ENCODE assay signal across 15 cellular contexts in genomic region chr7:2509298-2509906, GRCh38. TPM values are rescaled to one million over a fixed set of nuclear protein-coding genes. Genes with fewer than 3 reads are reported as not detected.
DNase-seq lines count a peak whose midpoint lies in the region; ATAC-seq, FAIRE-seq and TF ChIP-seq lines count a peak whose summit lies in the region.
"Had no signal": no experiment of that assay in that cellular context is flagged by ENCODE, and none has a peak within 500 bp of the region (broad histone marks: within the 10 kb centered on the region; RNA-seq: fewer than 3 reads in every experiment).

No MANE protein-coding gene starts in this region.

- H3K27me3 ChIP-seq in MM.1S (replicated peaks; ENCODE audit: insufficient read depth, low read length) (peaks cover 38% of the 10 kb centered on the region), astrocyte (ENCODE audit: insufficient read depth, low read length) (no peaks in the 10 kb centered on the region), prostate gland (replicated peaks; ENCODE audit: insufficient read depth) (no peaks in the 10 kb centered on the region), osteoblast (ENCODE audit: insufficient read depth, low read length) (no peaks in the 10 kb centered on the region)
- H3K27me3 ChIP-seq: thyroid gland had no signal

- H3F3A ChIP-seq in MM.1S (ENCODE audit: insufficient read depth, low read length) = peaks cover 5% of the 10 kb centered on the region; the same call in 1 of the 2 replicates

- H3K9me3 Mint-ChIP-seq in T-helper 2 cell treated with Interferon-gamma antibody and Interleukin-4, amounts not matched to agents 5 μg/mL and 100 μg/mL, for 36 hours = no peaks in the 10 kb centered on the region
- H3K9me3 Mint-ChIP-seq in astrocyte (ENCODE audit: unreplicated experiment) = no peaks in the 10 kb centered on the region
- H3K9me3 Mint-ChIP-seq: HFFc6 had no signal

- DNase-seq in T-helper 2 cell treated with Interferon-gamma antibody and Interleukin-4, amounts not matched to agents 5 μg/mL and 100 μg/mL, for 36 hours (ENCODE audit: low spot score) = no peak
- no peak for DNase-seq in T-helper 2 cell
- no peak for DNase-seq in MM.1S
- DNase-seq in astrocyte (ENCODE audit: low read depth) = no peak
- DNase-seq in prostate gland (ENCODE audit: low spot score) = no peak
- DNase-seq in NCI-H774 (lab: John Stamatoyannopoulos, UW) = no peak
- no peak for DNase-seq in osteoblast (ENCODE audit: insufficient read length, low spot score, missing footprints)
- DNase-seq: HFFc6, midbrain, thyroid gland had no signal

- H3K9me3 ChIP-seq in MM.1S (replicated peaks; ENCODE audit: insufficient read depth, low read length) = no peaks in the 10 kb centered on the region
- peaks cover 2% of the 10 kb centered on the region for H3K9me3 ChIP-seq in astrocyte (ENCODE audit: insufficient read depth, low read depth, low read length)
- no peaks in the 10 kb centered on the region for H3K9me3 ChIP-seq in prostate gland
- H3K9me3 ChIP-seq in osteoblast (ENCODE audit: low read depth, low read length) = no peaks in the 10 kb centered on the region
- H3K9me3 ChIP-seq: A549, thyroid gland had no signal

- TF ChIP-seq CTCF in MM.1S (IDR thresholded peaks at IDR 0.05; ENCODE audit: low read length) = no peak
- TF ChIP-seq CTCF in astrocyte (IDR thresholded peaks at IDR 0.05; ENCODE audit: insufficient read depth, low read depth, low read length) = no peak
- no peak for TF ChIP-seq CTCF in prostate gland (IDR thresholded peaks at IDR 0.05)
- no peak for TF ChIP-seq CTCF in osteoblast (IDR thresholded peaks at IDR 0.05; ENCODE audit: extremely low read depth, low read depth, low read length)

- H3K27ac Mint-ChIP-seq in T-helper 2 cell treated with Interferon-gamma antibody and Interleukin-4, amounts not matched to agents 5 μg/mL and 100 μg/mL, for 36 hours = no peak overlapping the region
- H3K27ac Mint-ChIP-seq in astrocyte (ENCODE audit: unreplicated experiment) = no peak overlapping the region

- H3K4me1 ChIP-seq in MM.1S (ENCODE audit: low read length) = peaks cover 24% of the 10 kb centered on the region
- H3K4me1 ChIP-seq in astrocyte (ENCODE audit: insufficient read depth, low read length) = peaks cover 13% of the 10 kb centered on the region
- peaks cover 36% of the 10 kb centered on the region for H3K4me1 ChIP-seq in prostate gland (replicated peaks)
- peaks cover 14% of the 10 kb centered on the region for H3K4me1 ChIP-seq in osteoblast (ENCODE audit: insufficient read depth, low read length)

- H3K79me2 ChIP-seq in MM.1S (ENCODE audit: low read length) = no peaks in the 10 kb centered on the region
- no peaks in the 10 kb centered on the region for H3K79me2 ChIP-seq in astrocyte (ENCODE audit: insufficient read depth, low read length)
- no peaks in the 10 kb centered on the region for H3K79me2 ChIP-seq in osteoblast (ENCODE audit: insufficient read depth, low read length)

- H3K36me3 Mint-ChIP-seq in T-helper 2 cell treated with Interferon-gamma antibody and Interleukin-4, amounts not matched to agents 5 μg/mL and 100 μg/mL, for 36 hours (ENCODE audit: low read depth) = no peaks in the 10 kb centered on the region
- H3K36me3 Mint-ChIP-seq in astrocyte (ENCODE audit: low read depth, unreplicated experiment) = no peaks in the 10 kb centered on the region

- H3K4me1 Mint-ChIP-seq in T-helper 2 cell treated with Interferon-gamma antibody and Interleukin-4, amounts not matched to agents 5 μg/mL and 100 μg/mL, for 36 hours (ENCODE audit: low read depth) = peaks cover 39% of the 10 kb centered on the region
- peaks cover 6% of the 10 kb centered on the region for H3K4me1 Mint-ChIP-seq in astrocyte (ENCODE audit: low read depth, unreplicated experiment)

- 72% methylated on average over 18 of the region's 23 CpGs for WGBS in prostate gland

- H4K20me1 ChIP-seq in MM.1S (ENCODE audit: insufficient read depth, low read length) (no peaks in the 10 kb centered on the region), astrocyte (ENCODE audit: insufficient read depth, low read length) (no peaks in the 10 kb centered on the region), osteoblast (ENCODE audit: insufficient read depth, low read length) (no peaks in the 10 kb centered on the region)

- peak overlapping the region; percentile 67 for H3K4me3 Mint-ChIP-seq in T-helper 2 cell treated with Interferon-gamma antibody and Interleukin-4, amounts not matched to agents 5 μg/mL and 100 μg/mL, for 36 hours
- peak overlapping the region; percentile 50 for H3K4me3 Mint-ChIP-seq in astrocyte (ENCODE audit: unreplicated experiment)

- H3K27ac ChIP-seq in MM.1S (ENCODE audit: low read length) (no peak overlapping the region), astrocyte (ENCODE audit: low read depth, low read length) (no peak overlapping the region), prostate gland (peak overlapping the region; percentile 37 to 85), osteoblast (ENCODE audit: low read depth, low read length) (no peak overlapping the region)

- H3K9me2 ChIP-seq in MM.1S (replicated peaks; ENCODE audit: insufficient read depth, low read length) = no peaks in the 10 kb centered on the region

- ATAC-seq in GM18858 (IDR thresholded peaks at IDR 0.05; ENCODE audit: unreplicated experiment) = no peak

- H3K36me3 ChIP-seq in MM.1S (replicated peaks; ENCODE audit: insufficient read depth, low read length) (no peaks in the 10 kb centered on the region), astrocyte (ENCODE audit: insufficient read depth, low read length) (no peaks in the 10 kb centered on the region), prostate gland (no peaks in the 10 kb centered on the region), osteoblast (ENCODE audit: insufficient read depth, low read length) (no peaks in the 10 kb centered on the region)
- H3K36me3 ChIP-seq: thyroid gland had no signal

- H3K4me3 ChIP-seq in MM.1S (ENCODE audit: low read length) (peak overlapping the region; percentile 19; the same call in 1 of the 2 replicates), astrocyte (ENCODE audit: insufficient read depth, low read depth, low read length) (no peak overlapping the region), prostate gland (no peak overlapping the region), osteoblast (ENCODE audit: insufficient read depth, low read length) (no peak overlapping the region)
- H3K4me3 ChIP-seq: A549, thyroid gland had no signal

- intact Hi-C loops in prostate gland (cut with DNase I) = no loop called here

- 0 out of 2 replicates have a peak overlapping the region, but pooled peaks have one; percentile 42 for H2AFZ ChIP-seq in MM.1S (ENCODE audit: low read length)
- H2AFZ ChIP-seq in astrocyte (ENCODE audit: low read depth, low read length) = no peak overlapping the region
- no peak overlapping the region for H2AFZ ChIP-seq in osteoblast (ENCODE audit: low read length)

- peak overlapping the region; percentile 64 for H3K4me2 ChIP-seq in MM.1S (ENCODE audit: low read depth, low read length)
- H3K4me2 ChIP-seq in astrocyte (ENCODE audit: low read length) = no peak overlapping the region
- H3K4me2 ChIP-seq in osteoblast (ENCODE audit: insufficient read depth, low read length) = no peak overlapping the region
- H3K4me2 ChIP-seq: A549 had no signal

- H3K9ac ChIP-seq in MM.1S (ENCODE audit: low read length) (no peak overlapping the region), astrocyte (ENCODE audit: low read length) (no peak overlapping the region)

- peaks cover 5% of the 10 kb centered on the region for H3K27me3 Mint-ChIP-seq in T-helper 2 cell treated with Interferon-gamma antibody and Interleukin-4, amounts not matched to agents 5 μg/mL and 100 μg/mL, for 36 hours (ENCODE audit: low read depth)
- peaks cover 15% of the 10 kb centered on the region for H3K27me3 Mint-ChIP-seq in astrocyte (ENCODE audit: low read depth, unreplicated experiment)

- no peak for FAIRE-seq in astrocyte (lab: Jason Lieb, UNC)
- FAIRE-seq: A549 had no signal

- TF ChIP-seq POLR2A in prostate gland (IDR thresholded peaks at IDR 0.05) = no peak

RNA-seq across cellular contexts. Expression of gene LFNG, which starts 10.2 kb away (rescaled TPM):
- total RNA-seq in astrocyte = 58.6 and 76.9 TPM in 2 replicates
- total RNA-seq in prostate gland = 10 to 100 TPM; 45.6 to 51.7 TPM
- total RNA-seq in osteoblast = 16.2 and 21.0 TPM in 2 replicates

RNA-seq across cellular contexts. Expression of gene GRIFIN, which starts 33.2 kb away (rescaled TPM):
- total RNA-seq in astrocyte (not detected in 2 replicates), prostate gland (not detected), osteoblast (not detected in 2 replicates)
- total RNA-seq: chondrocyte, Daoy, fibroblast of lung, HFFc6, thyroid gland had no signal

RNA-seq across cellular contexts. Expression of gene BRAT1, which starts 45.9 kb away (rescaled TPM):
- total RNA-seq in astrocyte (18.7 and 19.7 TPM in 2 replicates), prostate gland (100 to 1,000 TPM in 1 of 2 donors, 10 to 100 TPM in 1; 83.9 to 113 TPM), osteoblast (23.9 and 28.2 TPM in 2 replicates)

RNA-seq across cellular contexts. Expression of gene IQCE, which starts 49.4 kb away (rescaled TPM):
- 13.1 and 13.8 TPM in 2 replicates for total RNA-seq in astrocyte
- total RNA-seq in prostate gland = 10 to 100 TPM; 20.2 to 41.9 TPM
- 15.3 and 18.8 TPM in 2 replicates for total RNA-seq in osteoblast

Comparison
In these comparisons a context has a peak if more than half of its experiments do, and no peak if none do; other contexts are left out.
1. H3K27ac ChIP-seq: peak in prostate gland (2 of 2); none in MM.1S (single experiment), astrocyte (single experiment) and osteoblast (single experiment).